In the genomic region with DNA sequence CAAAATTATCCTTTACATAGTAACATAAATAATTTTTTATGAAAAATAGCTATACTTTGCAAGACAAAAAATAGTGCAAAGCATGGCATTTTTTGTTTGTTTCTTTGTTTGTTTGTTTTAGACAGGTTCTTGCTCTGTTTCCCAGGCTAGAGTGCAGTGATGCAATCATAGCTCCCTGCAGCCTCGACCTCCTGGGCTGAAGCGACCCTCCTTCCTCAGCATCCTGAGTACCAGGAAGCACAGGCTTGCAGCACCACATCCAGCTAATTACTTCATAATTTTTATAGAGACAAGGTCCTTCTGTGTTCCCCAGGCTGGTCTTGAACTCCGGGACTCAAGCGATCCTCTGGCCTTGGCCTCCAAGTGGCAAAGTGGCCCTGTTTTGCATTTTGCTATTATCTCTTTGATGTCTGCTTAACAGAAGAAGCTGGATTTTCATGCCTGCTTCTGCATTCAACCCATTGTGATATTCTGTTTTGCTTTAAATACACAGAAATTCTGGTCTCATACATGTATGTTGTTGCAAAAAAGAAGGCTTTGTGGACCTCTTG, we compare ENCODE assay signal across 20 cellular contexts.
"Had no signal": no experiment of that assay in that cellular context is flagged by ENCODE, and none has a peak within 500 bp of the region (broad histone marks: within the 10 kb centered on the region; RNA-seq: fewer than 3 reads in every experiment).

No MANE protein-coding gene starts in this region.

- H3K27me3 Mint-ChIP-seq: memory B cell had no signal

- H3K36me3 Mint-ChIP-seq: mesothelial cell of epicardium, natural killer cell had no signal

- H3K4me2 ChIP-seq: hepatocyte had no signal

- H2AFZ ChIP-seq: hepatocyte had no signal

- ATAC-seq: foreskin keratinocyte, left cardiac atrium, lower lobe of right lung, natural killer cell had no signal

- H3K9me3 ChIP-seq: left ventricle myocardium inferior, lower lobe of right lung, ovary, right atrium auricular region had no signal

- H3K36me3 ChIP-seq: left ventricle myocardium inferior, lower lobe of right lung, ovary, right atrium auricular region had no signal

- H3K27ac Mint-ChIP-seq: endodermal cell, mesothelial cell of epicardium, natural killer cell had no signal

- H3K27me3 ChIP-seq: foreskin keratinocyte, hepatocyte, ovary, right atrium auricular region had no signal

- H3K9me3 Mint-ChIP-seq: memory B cell, mesothelial cell of epicardium, natural killer cell, neural crest cell had no signal

- H3K27ac ChIP-seq: foreskin keratinocyte, hepatocyte, left ventricle myocardium inferior, lower lobe of right lung, ovary, right atrium auricular region had no signal

- H3K4me3 ChIP-seq: hepatocyte, left ventricle myocardium inferior, lower lobe of right lung, ovary, right atrium auricular region had no signal

- H3K4me1 Mint-ChIP-seq: endodermal cell, mesothelial cell of epicardium, natural killer cell, neural crest cell had no signal

- DNase-seq: dermis blood vessel endothelial cell; endodermal cell; erythroblast; foreskin keratinocyte; head of caudate nucleus; kidney; left cardiac atrium; left ventricle myocardium inferior; lower lobe of right lung; natural killer cell; ovary; small intestine; stimulated activated CD4-positive, alpha-beta T cell treated with anti-CD3 and anti-CD28 coated beads, Interleukin-2, amount 100 ng/mL, for 48 hours; stimulated activated naive CD4-positive, alpha-beta T cell treated with Interleukin-2 at 50 U/mL for 16 hours; trophoblast cell had no signal

- FAIRE-seq: kidney, small intestine had no signal

- H3K4me1 ChIP-seq: foreskin keratinocyte had no signal

- H3K4me3 Mint-ChIP-seq: endodermal cell, memory B cell, mesothelial cell of epicardium, natural killer cell, neural crest cell had no signal

- H3K79me2 ChIP-seq: hepatocyte had no signal
